Comparison of ENCODE assay signal across 24 cellular contexts in genomic region chr21:18495553-18495952, GRCh38.
"Had no signal": no experiment of that assay in that cellular context is flagged by ENCODE, and none has a peak within 500 bp of the region (broad histone marks: within the 10 kb centered on the region; RNA-seq: fewer than 3 reads in every experiment).

No MANE protein-coding gene starts in this region.

- H2AFZ ChIP-seq: neural progenitor cell, parathyroid adenoma had no signal

- H3K4me2 ChIP-seq: neural progenitor cell had no signal

- H3K9me3 ChIP-seq: ovary, psoas muscle, right lobe of liver, sigmoid colon, stomach, thoracic aorta, thyroid gland, tibial nerve, upper lobe of left lung, vagina had no signal

- H3K27me3 ChIP-seq: neural progenitor cell, ovary, right lobe of liver, sigmoid colon, stomach, thyroid gland, tibial nerve, upper lobe of left lung, vagina had no signal

- H3K79me2 ChIP-seq: parathyroid adenoma had no signal

- H3K4me3 ChIP-seq: neural progenitor cell, ovary, psoas muscle, right lobe of liver, sigmoid colon, stomach, thoracic aorta, thyroid gland, tibial nerve, upper lobe of left lung, vagina had no signal

- H3K4me1 ChIP-seq: neural progenitor cell, parathyroid adenoma, psoas muscle, right lobe of liver, sigmoid colon, stomach, thyroid gland, tibial nerve, upper lobe of left lung, vagina had no signal

- H3K27ac ChIP-seq: neural progenitor cell, ovary, parathyroid adenoma, psoas muscle, right lobe of liver, sigmoid colon, stomach, thoracic aorta, thyroid gland, tibial nerve, upper lobe of left lung, vagina had no signal

- H3K36me3 ChIP-seq: neural progenitor cell, ovary, right lobe of liver, sigmoid colon, stomach, thoracic aorta, thyroid gland, tibial nerve, upper lobe of left lung, vagina had no signal

- DNase-seq: nephron progenitor cell; occipital lobe; ovary; posterior cingulate gyrus; psoas muscle; right cardiac atrium; right lobe of liver; sigmoid colon; small intestine; stimulated activated CD4-positive, alpha-beta T cell treated with anti-CD3 and anti-CD28 coated beads, Interleukin-15, amount 100 ng/mL, for 24 hours; stimulated activated CD4-positive, alpha-beta T cell treated with anti-CD3 and anti-CD28 coated beads, Interleukin-2, amount 100 ng/mL, for 24 hours; stimulated activated CD4-positive, alpha-beta T cell treated with anti-CD3 and anti-CD28 coated beads, Interleukin-2, amount 100 ng/mL, for 48 hours; stimulated activated CD4-positive, alpha-beta T cell treated with anti-CD3 and anti-CD28 coated beads, Interleukin-4, amount 100 ng/mL, for 24 hours; stimulated activated naive B cell treated with anti-CD40 and anti-IgM and Interleukin-4, amounts not matched to agents 10 μg/mL and 1 μg/mL and 100 μg/mL, for 72 hours; stimulated activated naive CD4-positive, alpha-beta T cell treated with Interleukin-2 at 50 U/mL for 16 hours; stomach; thyroid gland; trophoblast cell; upper lobe of left lung had no signal
